8 cellular contexts compared by ENCODE assay signal in the genomic region with DNA sequence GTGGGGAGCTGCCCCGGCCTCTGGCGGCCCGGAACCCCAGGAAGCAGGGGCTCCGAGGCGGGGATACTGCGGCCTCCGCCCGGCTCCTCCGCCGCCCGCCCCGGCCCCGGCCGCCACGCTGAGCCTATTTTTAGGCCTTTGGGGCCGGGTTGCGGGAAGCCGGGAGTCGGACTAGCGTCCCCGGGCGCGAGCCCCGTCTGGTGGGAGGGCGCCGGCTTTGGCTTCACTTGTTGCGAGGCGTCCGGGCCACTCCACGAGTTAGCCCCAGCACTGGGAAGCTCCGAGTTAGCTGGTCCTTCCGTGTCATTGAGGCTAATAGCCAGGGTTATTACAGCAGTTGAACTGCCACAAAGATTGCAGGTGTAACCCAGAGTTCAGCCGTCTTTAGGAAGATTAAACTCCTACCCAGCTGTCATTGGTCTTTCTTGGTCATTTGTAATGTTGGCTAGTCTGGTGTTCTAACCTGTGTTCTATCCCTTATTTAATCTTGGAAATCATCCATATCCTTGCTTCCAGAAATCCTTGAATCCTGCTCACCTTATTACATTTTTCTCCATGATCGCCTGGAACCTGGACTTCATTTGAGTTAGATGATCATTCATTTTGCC. TPM values are rescaled to one million over a fixed set of nuclear protein-coding genes. Genes with fewer than 3 reads are reported as not detected.
A peak's percentile ranks its signal among the peaks of the same experiment; 100 is the strongest.
DNase-seq lines count a peak whose midpoint lies in the region; ATAC-seq and TF ChIP-seq lines count a peak whose summit lies in the region.

No MANE protein-coding gene starts in this region.

- DNase-seq in AG08395 (ENCODE audit: low spot score) (peak; percentile 49), GM13977 (ENCODE audit: low spot score) (peak; percentile 50), NCI-H524 treated with DMSO at 0.1 percent for 48 hours (lab: John Stamatoyannopoulos, UW) (peak; percentile 11), globus pallidus (ENCODE audit: low spot score) (peak; percentile 31), omental fat pad (ENCODE audit: low spot score) (no peak), GM19238 (ENCODE audit: insufficient read length, low spot score) (no peak)
- DNase-seq in activated effector memory CD4-positive, alpha-beta T cell treated with Interleukin-2 at 50 U/mL for 16 hours, result peak; percentile 32

- ATAC-seq in HG02852 (IDR thresholded peaks at IDR 0.05; ENCODE audit: unreplicated experiment) (peak; percentile 30), omental fat pad (ENCODE audit: low FRiP score) (peak; percentile 22)

- in situ Hi-C loops in GM13977 (cut with MboI; ENCODE audit: low pct_unique_long_range_greater_than_20kb, low sequenced_read_pairs, unreplicated experiment), result no loop called here

- TF ChIP-seq CTCF in GM13977 (IDR thresholded peaks at IDR 0.05; ENCODE audit: extremely low read depth, insufficient read depth, missing control alignments), result no peak
- TF ChIP-seq CTCF in omental fat pad (IDR thresholded peaks at IDR 0.05), result no peak

RNA-seq across cellular contexts. Expression of a gene that starts 0.8 kb away (rescaled TPM):
- 10 to 100 TPM; 23.2 to 40.8 (median 30.4) TPM for total RNA-seq in omental fat pad

Comparison
In these comparisons a context has a peak if more than half of its experiments do, and no peak if none do; other contexts are left out.
1. DNase-seq: peak in AG08395 (single experiment), GM13977 (single experiment), NCI-H524 treated with DMSO at 0.1 percent for 48 hours (single experiment), activated effector memory CD4-positive, alpha-beta T cell treated with Interleukin-2 at 50 U/mL for 16 hours (single experiment) and globus pallidus (single experiment); none in omental fat pad (single experiment) and GM19238 (single experiment).